ENCODE assay signal across 8 cellular contexts in the genomic region with DNA sequence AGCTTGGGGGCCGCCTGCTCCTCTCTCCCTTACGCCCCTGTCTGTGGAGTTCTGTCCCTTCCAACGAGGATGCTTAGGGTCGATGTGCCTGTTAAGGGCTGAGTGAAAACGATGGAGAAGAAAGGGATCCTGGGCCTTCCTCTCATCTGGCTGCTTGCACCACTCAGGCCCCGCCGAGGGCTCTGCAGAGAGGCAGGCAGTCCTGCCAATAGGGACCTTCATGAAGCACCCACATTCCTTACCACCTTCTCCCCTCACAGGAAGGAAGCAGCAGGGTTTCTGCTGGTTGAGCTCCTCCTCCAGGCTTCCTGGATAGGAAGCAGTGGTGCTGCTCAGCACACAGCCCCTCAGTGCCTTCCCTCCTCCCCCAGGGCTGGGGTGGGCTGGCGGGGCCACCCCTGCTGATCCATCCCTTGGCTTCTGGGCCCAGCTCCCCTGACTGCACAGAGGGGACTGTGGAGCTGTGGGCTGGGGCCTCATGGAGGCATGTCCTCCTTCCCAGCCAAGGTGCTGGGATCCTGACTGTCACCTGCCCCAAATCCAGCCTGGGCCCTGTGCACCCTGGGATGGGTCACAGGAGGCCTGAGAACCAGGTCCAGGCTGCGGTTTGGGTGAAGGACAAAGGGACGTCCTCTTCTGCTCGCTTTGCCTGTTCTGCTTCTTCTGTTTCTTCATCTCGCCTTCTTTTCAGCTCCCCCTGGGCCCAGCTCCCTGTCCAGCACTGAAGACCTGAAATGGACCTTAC. TPM values are rescaled to one million over a fixed set of nuclear protein-coding genes. Genes with fewer than 3 reads are reported as not detected.
A peak's percentile ranks its signal among the peaks of the same experiment; 100 is the strongest.
DNase-seq lines count a peak whose midpoint lies in the region; ATAC-seq, FAIRE-seq and TF ChIP-seq lines count a peak whose summit lies in the region.

No MANE protein-coding gene starts in this region.

- TF ChIP-seq EP300 in HepG2 (IDR thresholded peaks at IDR 0.05; ENCODE audit: low read depth in 2 of 2, low read length in 2 of 2) (no peak), HepG2 (CRISPR knock-in tag; IDR thresholded peaks at IDR 0.05; ENCODE audit: borderline replicate concordance) (no peak)

- CTCF ChIA-PET in HepG2 (lab: Yijun Ruan, JAX; ENCODE audit: low intra/inter-chr PET ratio, low total read pairs) (no interaction called here), GM10248 (lab: Yijun Ruan, JAX) (interaction anchor here (0.9 to 2.6 kb wide), 5 partner anchors 9 to 55 kb away, joined by 3 to 9 read pairs (median 4); no protein-coding TSS in a partner anchor)

- TF ChIP-seq CTCF in right lobe of liver (IDR thresholded peaks at IDR 0.05) (no peak), HepG2 (CRISPR knock-in tag; IDR thresholded peaks at IDR 0.05) (no peak), endodermal cell (conservative IDR thresholded peaks at IDR 0.05) (no peak), GM10248 (IDR thresholded peaks at IDR 0.05; ENCODE audit: control extremely low read depth, extremely low read depth, low read depth, missing control alignments) (no peak)

- H3K4me3 Mint-ChIP-seq in endodermal cell, result no peak overlapping the region

- FAIRE-seq in HepG2 (lab: Jason Lieb, UNC), result no peak

- no peak overlapping the region for H3K27ac Mint-ChIP-seq in endodermal cell

- H3K9ac ChIP-seq in HepG2 (ENCODE audit: insufficient read depth, low read depth, low read length) (no peak overlapping the region), endodermal cell (ENCODE audit: extremely low read depth, low read length, poor library complexity, severe bottlenecking) (no peak overlapping the region)

- POLR2A ChIA-PET in HepG2 (lab: Yijun Ruan, JAX) (no interaction called here), GM10248 (lab: Yijun Ruan, JAX) (interaction anchor here (1.4 kb wide), 1 partner anchor 55 kb away, joined by 3 read pairs; no protein-coding TSS in a partner anchor)

- TF ChIP-seq POLR2A in right lobe of liver (IDR thresholded peaks at IDR 0.05), result no peak
- no peak for TF ChIP-seq POLR2A in HepG2 (IDR thresholded peaks at IDR 0.05; ENCODE audit: insufficient read depth in 1 of 2, low read depth in 2 of 2, low read length in 2 of 2)

- H3K27me3 ChIP-seq in right lobe of liver (no peaks in the 10 kb centered on the region), HepG2 (ENCODE audit: control insufficient read depth in 1 of 2, insufficient read depth in 2 of 2, low read length in 2 of 2) (peaks cover 0 to 2% of the 10 kb centered on the region in 2 experiments; a peak in 1 of 5 replicates), endodermal cell (ENCODE audit: control insufficient read depth, insufficient read depth, low read length, poor library complexity, severe bottlenecking) (peaks cover 41% of the 10 kb centered on the region), aorta (ENCODE audit: control insufficient read depth in 1 of 2, insufficient read depth in 2 of 2, low read length in 1 of 2) (no peaks in the 10 kb centered on the region)

- DNase-seq in right lobe of liver (peak in 2 of 3 donors; percentile 21 to 22), HepG2 (ENCODE audit: low spot score) (no peak), OCI-M1 (lab: John Stamatoyannopoulos, UW) (peak; percentile 17), endodermal cell (peak; percentile 50), aorta (peak; percentile 33 to 55), COLO668 (lab: John Stamatoyannopoulos, UW; ENCODE audit: unreplicated experiment) (no peak), GM10248 (ENCODE audit: extremely low spot score) (no peak), amygdala (lab: John Stamatoyannopoulos, UW) (no peak)

- 30% methylated on average over 2 of the region's 12 CpGs for WGBS in right lobe of liver (ENCODE audit: insufficient coverage, low coverage, low lambda C conversion rate, missing lambda C conversion rate)
- WGBS in HepG2 (ENCODE audit: low lambda C conversion rate), result 54% methylated on average over 11 of the region's 12 CpGs
- WGBS in endodermal cell (ENCODE audit: insufficient coverage in 1 of 2, insufficient read length in 1 of 2), 2 experiments, result 89 to 90% methylated on average over 9 to 12 of the region's 12 CpGs
- 75 to 89% methylated on average over 12 of the region's 12 CpGs for WGBS in aorta, 2 donors

- H3K4me1 ChIP-seq in right lobe of liver, result no peaks in the 10 kb centered on the region
- H3K4me1 ChIP-seq in HepG2 (ENCODE audit: insufficient read depth, low read length), result no peaks in the 10 kb centered on the region
- H3K4me1 ChIP-seq in endodermal cell (ENCODE audit: control insufficient read depth, insufficient read depth, low read length), result no peaks in the 10 kb centered on the region
- H3K4me1 ChIP-seq in aorta (ENCODE audit: control insufficient read depth in 1 of 2, insufficient read depth in 2 of 2, low read length in 2 of 2), result no peaks in the 10 kb centered on the region

- no peak overlapping the region for H3K4me3 ChIP-seq in right lobe of liver
- H3K4me3 ChIP-seq in HepG2 (replicated peaks in 1 of 3; ENCODE audit: insufficient read depth in 1 of 3, low read depth in 2 of 3, low read length in 3 of 3), result no peak overlapping the region
- H3K4me3 ChIP-seq in endodermal cell (ENCODE audit: low read length), result no peak overlapping the region
- no peak overlapping the region for H3K4me3 ChIP-seq in aorta (ENCODE audit: low read length in 2 of 2)

- no peaks in the 10 kb centered on the region for H3K79me2 ChIP-seq in HepG2 (ENCODE audit: insufficient read depth, low read length)

- no peaks in the 10 kb centered on the region for H4K20me1 ChIP-seq in HepG2 (ENCODE audit: insufficient read depth, low read length)

- H3K9me3 ChIP-seq in right lobe of liver, result no peaks in the 10 kb centered on the region
- H3K9me3 ChIP-seq in HepG2 (ENCODE audit: low read length), result no peaks in the 10 kb centered on the region
- H3K9me3 ChIP-seq in endodermal cell (ENCODE audit: control insufficient read depth, low read length), result no peaks in the 10 kb centered on the region
- no peaks in the 10 kb centered on the region for H3K9me3 ChIP-seq in aorta (ENCODE audit: control insufficient read depth, low read length)

- TF ChIP-seq RAD21 in HepG2 (CRISPR knock-in tag; IDR thresholded peaks at IDR 0.05), result no peak

- H3K36me3 Mint-ChIP-seq in endodermal cell (ENCODE audit: low read depth), result no peaks in the 10 kb centered on the region

- BruUV-seq in HepG2 (replicated peaks; lab: Mats Ljungman, UMichigan), result no TSS peak

- no peaks in the 10 kb centered on the region for H3K9me3 Mint-ChIP-seq in endodermal cell

- H3K4me1 Mint-ChIP-seq in endodermal cell, result no peaks in the 10 kb centered on the region

- no peak overlapping the region for H2AFZ ChIP-seq in HepG2 (ENCODE audit: low read length)

- no peaks in the 10 kb centered on the region for H3K36me3 ChIP-seq in right lobe of liver
- no peaks in the 10 kb centered on the region for H3K36me3 ChIP-seq in HepG2 (replicated peaks in 1 of 2; ENCODE audit: control insufficient read depth in 1 of 2, insufficient read depth in 2 of 2, low read length in 2 of 2)
- no peaks in the 10 kb centered on the region for H3K36me3 ChIP-seq in endodermal cell (ENCODE audit: control insufficient read depth, insufficient read depth, low read length)
- no peaks in the 10 kb centered on the region for H3K36me3 ChIP-seq in aorta (ENCODE audit: control insufficient read depth in 1 of 2, insufficient read depth in 2 of 2, low read length in 1 of 2)

- in situ Hi-C loops in HepG2 (cut with HindIII; ENCODE audit: extremely low pct_ligation_motif_present, low pct_unique_long_range_greater_than_20kb), result no loop called here

- H3K27ac ChIP-seq in right lobe of liver (no peak overlapping the region), HepG2 (ENCODE audit: extremely low read length, insufficient read depth, low read length) (no peak overlapping the region), endodermal cell (ENCODE audit: low read depth, low read length) (no peak overlapping the region), aorta (ENCODE audit: low read depth in 1 of 2, low read length in 2 of 2) (no peak overlapping the region)

- intact Hi-C loops in right lobe of liver (cut with DNase I), result no loop called here
- intact Hi-C loops in HepG2 (cut with micrococcal nuclease; ENCODE audit: unreplicated experiment), result no loop called here
- intact Hi-C loops in aorta (cut with DNase I), result no loop called here

- peaks cover 14% of the 10 kb centered on the region for H3K27me3 Mint-ChIP-seq in endodermal cell (ENCODE audit: insufficient read depth)

- no peak overlapping the region for H3K4me2 ChIP-seq in HepG2 (ENCODE audit: low read depth, low read length)

- no peak for ATAC-seq in right lobe of liver
- no peak; the same call in 2 of the 3 replicates for ATAC-seq in HepG2
- ATAC-seq in aorta (ENCODE audit: low FRiP score), result no peak

TF ChIP-seq in HepG2, 621 proteins besides CTCF, POLR2A, EP300 and RAD21 (continues in another document):
- TF ChIP-seq TAF1 (CRISPR knock-in tag; IDR thresholded peaks at IDR 0.05) (no peak), REL (CRISPR knock-in tag; conservative IDR thresholded peaks at IDR 0.05) (no peak)

RNA-seq across cellular contexts. Expression of a gene that starts 50.5 kb away (rescaled TPM):
- total RNA-seq in right lobe of liver (under 1 TPM; 0.06 to 0.81 (median 0.43) TPM), HepG2 (2016; rRNA removed; fragmentation: Illumina TruSeq; extraction: Trizol) (0.13 and 0.35 TPM in 2 replicates), endodermal cell (1 to 10 TPM; 1.4 to 2.0 TPM), aorta (1 to 10 TPM; 1.9 to 3.8 TPM)
- 0.30 and 0.44 TPM in 2 replicates for total RNA-seq in HepG2 (2016; cell fraction: cytosol; rRNA removed; fragmentation: Illumina TruSeq; extraction: Trizol; ENCODE audit: low read depth)
- 0.17 and 0.19 TPM in 2 replicates for total RNA-seq in HepG2 (2016; cell fraction: insoluble cytoplasmic fraction; rRNA removed; fragmentation: Illumina TruSeq; extraction: Trizol)
- total RNA-seq in HepG2 (2016; cell fraction: membrane; rRNA removed; fragmentation: Illumina TruSeq; extraction: Trizol), result 0.14 and 0.22 TPM in 2 replicates
- 0.19 and 0.41 TPM in 2 replicates for total RNA-seq in HepG2 (2016; cell fraction: nucleus; rRNA removed; fragmentation: Illumina TruSeq; extraction: Trizol)
- polyA plus RNA-seq in HepG2 (2011; rRNA removed) (0.18 and 0.28 TPM in 2 replicates), aorta (1 to 10 TPM in 1 of 2 donors, under 1 TPM in 1; 0.13 to 1.6 TPM)
- polyA plus RNA-seq in HepG2 (2011; cell fraction: cytosol; rRNA removed), result 0.17 and 0.20 TPM in 2 replicates
- polyA plus RNA-seq in HepG2 (2011; cell fraction: nucleus; rRNA removed), result 1.5 and 2.1 TPM in 2 replicates
- 0.23 and 0.61 TPM in 2 replicates for polyA plus RNA-seq in HepG2 (2012)
- polyA plus RNA-seq in HepG2 (2016; cell fraction: cytosol; fragmentation: Illumina TruSeq; extraction: Trizol; ENCODE audit: low read depth), result 0.16 TPM in 1 of 2 replicates, not detected in the other
- polyA plus RNA-seq in HepG2 (2016; cell fraction: insoluble cytoplasmic fraction; fragmentation: Illumina TruSeq; extraction: Trizol; ENCODE audit: low read depth), result 0.15 and 0.39 TPM in 2 replicates
- polyA plus RNA-seq in HepG2 (2016; cell fraction: membrane; fragmentation: Illumina TruSeq; extraction: Trizol; ENCODE audit: low read depth), result 0.09 and 0.48 TPM in 2 replicates
- polyA plus RNA-seq in HepG2 (2016; cell fraction: nucleus; fragmentation: Illumina TruSeq; extraction: Trizol; ENCODE audit: insufficient read depth, low read depth), result 0.63 and 0.89 TPM in 2 replicates
- polyA minus RNA-seq in HepG2 (2011; rRNA and poly(A)+ RNA removed; ENCODE audit: low replicate concordance), result 0.30 and 8.5 TPM in 2 replicates
- polyA minus RNA-seq in HepG2 (2011; cell fraction: cytosol; rRNA and poly(A)+ RNA removed), result 0.40 TPM in 1 of 2 replicates, not detected in the other
- polyA minus RNA-seq in HepG2 (2011; cell fraction: nucleus; rRNA and poly(A)+ RNA removed), result 0.39 and 1.1 TPM in 2 replicates
- polyA plus RNA-seq in endodermal cell (2013, experiment 1 of 2), result 1.3 TPM
- polyA plus RNA-seq in endodermal cell (2013, experiment 2 of 2), result 1.2 TPM

Comparison
In these comparisons a context has a peak if more than half of its experiments do, and no peak if none do; other contexts are left out.
1. DNase-seq: peak in right lobe of liver (2 of 3), OCI-M1 (single experiment), endodermal cell (single experiment) and aorta (2 of 2); none in HepG2 (single experiment), COLO668 (single experiment), GM10248 (single experiment) and amygdala (0 of 56).